In genomic region chr19:4374451-4375163, GRCh38 we compare ENCODE assay signal across 1 cellular context.
TF ChIP-seq lines count a peak whose summit lies in the region.

No MANE protein-coding gene starts in this region.

TF ChIP-seq in K562, 482 proteins besides CTCF, POLR2A, EP300 and RAD21 (continued from another document and continues in another):
- TF ChIP-seq GTF3C2 (IDR thresholded peaks at IDR 0.05; ENCODE audit: borderline replicate concordance, extremely low read depth, insufficient read length) (no peak), ETS1 (conservative IDR thresholded peaks at IDR 0.05; ENCODE audit: control insufficient read depth, low read depth, low read length) (0 out of 2 replicates have a peak, but pooled peaks have one; percentile 81), TRIM28 (IDR thresholded peaks at IDR 0.05) (peak; percentile 61), KDM2B (CRISPR knock-in tag; IDR thresholded peaks at IDR 0.05) (peak; percentile 84; the same call in 1 of the 2 replicates), HDGF (IDR thresholded peaks at IDR 0.05) (peak; percentile 15; the same call in 1 of the 2 replicates), CEBPZ (IDR thresholded peaks at IDR 0.05; ENCODE audit: borderline replicate concordance, low read depth, low read length) (no peak), ZBTB49 (CRISPR knock-in tag; IDR thresholded peaks at IDR 0.05; ENCODE audit: borderline replicate concordance) (peak; percentile 75; the same call in 1 of the 2 replicates), KHSRP (IDR thresholded peaks at IDR 0.05) (no peak), MTA2 (IDR thresholded peaks at IDR 0.05; ENCODE audit: low read depth) (peak; percentile 52), MYNN (IDR thresholded peaks at IDR 0.05) (peak; percentile 96), MYNN (CRISPR knock-in tag; IDR thresholded peaks at IDR 0.05) (no peak), MGA (IDR thresholded peaks at IDR 0.05) (peak; percentile 99), NONO (IDR thresholded peaks at IDR 0.05; ENCODE audit: low read depth in 2 of 2, low read length in 1 of 2) (peak in 1 of 2 experiments; percentile 92; a peak in 2 of 4 replicates), KAT2B (IDR thresholded peaks at IDR 0.05; ENCODE audit: low read depth, low read length) (no peak), C11orf30 (IDR thresholded peaks at IDR 0.05; ENCODE audit: low read depth) (peak; percentile 99), XRCC5 (IDR thresholded peaks at IDR 0.05; ENCODE audit: low read depth, low read length) (peak; percentile 95), HOMEZ (CRISPR knock-in tag; IDR thresholded peaks at IDR 0.05) (peak; percentile 13; the same call in 1 of the 2 replicates), REST (CRISPR knock-in tag; IDR thresholded peaks at IDR 0.05; ENCODE audit: low read depth) (peak; percentile 77), ZNF175 (CRISPR knock-in tag; IDR thresholded peaks at IDR 0.05; ENCODE audit: low read depth) (peak; percentile 94)
